ENCODE assay signal across 33 cellular contexts in the genomic region with DNA sequence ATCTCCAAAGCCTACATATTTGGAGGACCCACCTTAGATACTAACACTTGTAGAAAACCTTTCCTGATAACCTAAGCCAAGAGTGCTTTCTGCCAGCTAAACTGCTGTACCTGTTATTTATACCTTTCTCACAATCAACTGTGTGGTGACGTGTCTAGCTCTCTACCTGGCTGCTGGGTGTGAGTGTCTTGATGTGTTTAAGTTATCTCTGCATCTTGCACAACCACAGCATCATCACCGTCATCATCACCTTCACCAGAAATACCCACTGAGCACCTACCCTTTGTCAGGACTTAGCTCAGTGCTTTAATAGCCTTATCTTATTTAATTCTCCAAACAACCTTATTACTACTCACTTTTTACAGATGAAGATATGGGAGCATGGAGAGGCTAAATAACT.
DNase-seq lines count a peak whose midpoint lies in the region; ATAC-seq, FAIRE-seq and TF ChIP-seq lines count a peak whose summit lies in the region.
"Had no signal": no experiment of that assay in that cellular context is flagged by ENCODE, and none has a peak within 500 bp of the region (broad histone marks: within the 10 kb centered on the region; RNA-seq: fewer than 3 reads in every experiment).

No MANE protein-coding gene starts in this region.

- H2AFZ ChIP-seq in HepG2 (ENCODE audit: low read length) = no peak overlapping the region
- no peak overlapping the region for H2AFZ ChIP-seq in mesenchymal stem cell (ENCODE audit: low read depth, low read length)

- no TSS peak for BruUV-seq in HepG2 (replicated peaks; lab: Mats Ljungman, UMichigan)

- FAIRE-seq in HepG2 (lab: Jason Lieb, UNC) (no peak), HTR-8/SVneo (lab: Jason Lieb, UNC) (peak; percentile 26)
- FAIRE-seq: A204.1, A549, D721Med had no signal

- H3K27me3 ChIP-seq in HepG2 (ENCODE audit: control insufficient read depth in 1 of 2, insufficient read depth in 2 of 2, low read length in 2 of 2) (no peaks in the 10 kb centered on the region), right lobe of liver (no peaks in the 10 kb centered on the region), esophagus muscularis mucosa (no peaks in the 10 kb centered on the region), mesenchymal stem cell (ENCODE audit: control insufficient read depth in 1 of 2, insufficient read depth in 1 of 2, low read length in 2 of 2) (no peaks in the 10 kb centered on the region), lower lobe of right lung (ENCODE audit: low read depth) (no peaks in the 10 kb centered on the region)
- H3K27me3 ChIP-seq: BE2C; BLaER1; BLaER1 treated with 17β-estradiol and CSF1 and Interleukin-3, amounts not matched to agents 10 nM and 100 nM had no signal

- 12% methylated on average over 2 of the region's 2 CpGs for WGBS in HepG2 (ENCODE audit: low lambda C conversion rate)
- WGBS in right lobe of liver (ENCODE audit: insufficient coverage, low coverage, low lambda C conversion rate, missing lambda C conversion rate) = 67% methylated on average over 2 of the region's 2 CpGs
- WGBS in esophagus muscularis mucosa = 88% methylated on average over 2 of the region's 2 CpGs
- no CpG with 5 or more reads among the region's 2 CpGs for WGBS in mesenchymal stem cell

- TF ChIP-seq RAD21 in HepG2 (CRISPR knock-in tag; IDR thresholded peaks at IDR 0.05) = no peak

- no peak for TF ChIP-seq POLR2A in HepG2 (IDR thresholded peaks at IDR 0.05; ENCODE audit: insufficient read depth in 1 of 2, low read depth in 2 of 2, low read length in 2 of 2)
- no peak for TF ChIP-seq POLR2A in right lobe of liver (IDR thresholded peaks at IDR 0.05)
- no peak for TF ChIP-seq POLR2A in esophagus muscularis mucosa (IDR thresholded peaks at IDR 0.05; ENCODE audit: low read depth)

- no peak overlapping the region for H4K91ac ChIP-seq in mesenchymal stem cell (ENCODE audit: low read length)

- ATAC-seq in HepG2 (no peak), right lobe of liver (no peak), lower lobe of right lung (no peak)
- ATAC-seq: A549; CD8-positive, alpha-beta T cell had no signal

- H2BK12ac ChIP-seq in mesenchymal stem cell (ENCODE audit: low read length in 2 of 2) = peak overlapping the region in 1 of 2 experiments; percentile 72

- H4K20me1 ChIP-seq in HepG2 (ENCODE audit: insufficient read depth, low read length) = no peaks in the 10 kb centered on the region
- H4K20me1 ChIP-seq: BLaER1; BLaER1 treated with 17β-estradiol and CSF1 and Interleukin-3, amounts not matched to agents 10 nM and 100 nM had no signal

- H3K4me2 ChIP-seq in HepG2 (ENCODE audit: low read depth, low read length) (no peak overlapping the region), mesenchymal stem cell (ENCODE audit: low read length, poor library complexity, severe bottlenecking) (no peak overlapping the region)
- H3K4me2 ChIP-seq: A549, BLaER1 had no signal

- H3K4ac ChIP-seq in mesenchymal stem cell (ENCODE audit: low read depth in 1 of 2, low read length in 2 of 2) = no peak overlapping the region

- H3K9me3 ChIP-seq in HepG2 (ENCODE audit: low read length) = no peaks in the 10 kb centered on the region
- H3K9me3 ChIP-seq in right lobe of liver = no peaks in the 10 kb centered on the region
- no peaks in the 10 kb centered on the region for H3K9me3 ChIP-seq in esophagus muscularis mucosa
- no peaks in the 10 kb centered on the region for H3K9me3 ChIP-seq in mesenchymal stem cell (ENCODE audit: control insufficient read depth, low read length)
- no peaks in the 10 kb centered on the region for H3K9me3 ChIP-seq in lower lobe of right lung
- H3K9me3 ChIP-seq: A549, BE2C, BLaER1, Caco-2 had no signal

- no peak for TF ChIP-seq EP300 in HepG2 (IDR thresholded peaks at IDR 0.05; ENCODE audit: low read depth in 2 of 2, low read length in 2 of 2)
- no peak for TF ChIP-seq EP300 in HepG2 (CRISPR knock-in tag; IDR thresholded peaks at IDR 0.05; ENCODE audit: borderline replicate concordance)
- no peak for TF ChIP-seq EP300 in esophagus muscularis mucosa (IDR thresholded peaks at IDR 0.05)

- H2BK15ac ChIP-seq in mesenchymal stem cell (ENCODE audit: low read depth, poor library complexity, severe bottlenecking) = no peak overlapping the region

- H3K36me3 ChIP-seq in HepG2 (replicated peaks in 1 of 2; ENCODE audit: control insufficient read depth in 1 of 2, insufficient read depth in 2 of 2, low read length in 2 of 2) (no peaks in the 10 kb centered on the region), right lobe of liver (no peaks in the 10 kb centered on the region), esophagus muscularis mucosa (no peaks in the 10 kb centered on the region), mesenchymal stem cell (ENCODE audit: control insufficient read depth in 1 of 2, insufficient read depth in 2 of 2, low read depth in 1 of 2, low read length in 2 of 2) (no peaks in the 10 kb centered on the region), lower lobe of right lung (no peaks in the 10 kb centered on the region)
- H3K36me3 ChIP-seq: BE2C; BLaER1; BLaER1 treated with 17β-estradiol and CSF1 and Interleukin-3, amounts not matched to agents 10 nM and 100 nM had no signal

- no peaks in the 10 kb centered on the region for H3K79me1 ChIP-seq in mesenchymal stem cell (replicated peaks; ENCODE audit: low read length, poor library complexity, severe bottlenecking)

- H3K14ac ChIP-seq in mesenchymal stem cell (ENCODE audit: low read length in 2 of 2) = no peak overlapping the region

- no peak for TF ChIP-seq CTCF in HepG2 (CRISPR knock-in tag; IDR thresholded peaks at IDR 0.05)
- TF ChIP-seq CTCF in right lobe of liver (IDR thresholded peaks at IDR 0.05) = no peak
- TF ChIP-seq CTCF in esophagus muscularis mucosa (IDR thresholded peaks at IDR 0.05) = no peak
- no peak for TF ChIP-seq CTCF in lower lobe of right lung (IDR thresholded peaks at IDR 0.05)

- no peak overlapping the region for H3K23ac ChIP-seq in mesenchymal stem cell (ENCODE audit: low read length in 2 of 2)

- POLR2A ChIA-PET in HepG2 (lab: Yijun Ruan, JAX) = no interaction called here

- no peak overlapping the region for H2BK120ac ChIP-seq in mesenchymal stem cell (ENCODE audit: low read depth, low read length)

- CTCF ChIA-PET in HepG2 (lab: Yijun Ruan, JAX; ENCODE audit: low intra/inter-chr PET ratio, low total read pairs) = no interaction called here

- H4K8ac ChIP-seq in mesenchymal stem cell (ENCODE audit: low read length) = no peak overlapping the region

- H3K9ac ChIP-seq in HepG2 (ENCODE audit: insufficient read depth, low read depth, low read length) = no peak overlapping the region
- H3K9ac ChIP-seq in mesenchymal stem cell (ENCODE audit: low read length) = no peak overlapping the region
- H3K9ac ChIP-seq: BLaER1; BLaER1 treated with 17β-estradiol and CSF1 and Interleukin-3, amounts not matched to agents 10 nM and 100 nM had no signal

- H3K4me1 ChIP-seq in HepG2 (ENCODE audit: insufficient read depth, low read length) (no peaks in the 10 kb centered on the region), right lobe of liver (no peaks in the 10 kb centered on the region), esophagus muscularis mucosa (no peaks in the 10 kb centered on the region), mesenchymal stem cell (ENCODE audit: control insufficient read depth, insufficient read depth, low read depth, low read length) (no peaks in the 10 kb centered on the region), lower lobe of right lung (no peaks in the 10 kb centered on the region)
- H3K4me1 ChIP-seq: A549, BE2C, BLaER1, Caco-2 had no signal

- no peak overlapping the region for H2BK5ac ChIP-seq in mesenchymal stem cell (ENCODE audit: low read depth, low read length, poor library complexity, severe bottlenecking)

- DNase-seq in HepG2 (ENCODE audit: low spot score) (no peak), right lobe of liver (no peak), HTR-8/SVneo (ENCODE audit: insufficient read length, low spot score) (no peak), esophagus muscularis mucosa (ENCODE audit: extremely low spot score) (peak; percentile 53), mesenchymal stem cell (no peak), lower lobe of right lung (no peak)
- DNase-seq: 8988T; ACHN; AML-193; BE2C; C1 segment of cervical spinal cord; Caco-2; Calu3; CD4-positive, alpha-beta memory T cell; CD4-positive, alpha-beta T cell; CD4-positive, CD25-positive, alpha-beta regulatory T cell; CD8-positive, alpha-beta memory T cell; CD8-positive, alpha-beta T cell; COR-L47; DMS 273 treated with DMSO at 0.1 percent for 48 hours; DMS153; DMS53; DMS79; DMS79 treated with DMSO at 0.1 percent for 48 hours; DND-41; EL had no signal

- H3K27ac ChIP-seq in HepG2 (ENCODE audit: extremely low read length, insufficient read depth, low read length) (no peak overlapping the region), right lobe of liver (no peak overlapping the region), esophagus muscularis mucosa (replicated peaks in 1 of 4) (no peak overlapping the region), mesenchymal stem cell (ENCODE audit: low read length, poor library complexity, severe bottlenecking) (no peak overlapping the region), lower lobe of right lung (no peak overlapping the region)
- H3K27ac ChIP-seq: 22Rv1; A549; BLaER1; BLaER1 treated with 17β-estradiol and CSF1 and Interleukin-3, amounts not matched to agents 10 nM and 100 nM; C4-2B had no signal

- no peak overlapping the region for H2AK5ac ChIP-seq in mesenchymal stem cell (ENCODE audit: low read length, severe bottlenecking)

- H3K4me3 ChIP-seq in HepG2 (replicated peaks in 1 of 3; ENCODE audit: insufficient read depth in 1 of 3, low read depth in 2 of 3, low read length in 3 of 3) (no peak overlapping the region), right lobe of liver (no peak overlapping the region), esophagus muscularis mucosa (no peak overlapping the region), mesenchymal stem cell (ENCODE audit: insufficient read depth in 1 of 2, low read depth in 1 of 2, low read length in 2 of 2) (no peak overlapping the region), lower lobe of right lung (no peak overlapping the region)
- H3K4me3 ChIP-seq: A549; BLaER1; BLaER1 treated with 17β-estradiol and CSF1 and Interleukin-3, amounts not matched to agents 10 nM and 100 nM had no signal

- peak overlapping the region in 1 of 2 experiments; percentile 24 for H3K18ac ChIP-seq in mesenchymal stem cell (ENCODE audit: low read depth in 1 of 2, low read length in 2 of 2)

- in situ Hi-C loops in HepG2 (cut with HindIII; ENCODE audit: extremely low pct_ligation_motif_present, low pct_unique_long_range_greater_than_20kb) = loop anchor here (10.0 kb wide), 1 partner anchor 1143 kb away; no protein-coding TSS in a partner anchor

- intact Hi-C loops in HepG2 (cut with micrococcal nuclease; ENCODE audit: unreplicated experiment) (no loop called here), right lobe of liver (cut with DNase I) (no loop called here), esophagus muscularis mucosa (cut with DNase I) (no loop called here), lower lobe of right lung (cut with DNase I) (no loop called here)

- H3K79me2 ChIP-seq in HepG2 (ENCODE audit: insufficient read depth, low read length) = no peaks in the 10 kb centered on the region

TF ChIP-seq in HepG2, 621 proteins besides CTCF, POLR2A, EP300 and RAD21:
- TF ChIP-seq HOXA3 (CRISPR knock-in tag; IDR thresholded peaks at IDR 0.05) (no peak), CREB1 (IDR thresholded peaks at IDR 0.05) (peak; percentile 70), CREB1 (CRISPR knock-in tag; IDR thresholded peaks at IDR 0.05) (no peak)
